In genomic region chr22:49208768-49209252, GRCh38 we compare ENCODE assay signal across 18 cellular contexts.
DNase-seq lines count a peak whose midpoint lies in the region; ATAC-seq and TF ChIP-seq lines count a peak whose summit lies in the region.
"Had no signal": no experiment of that assay in that cellular context is flagged by ENCODE, and none has a peak within 500 bp of the region (broad histone marks: within the 10 kb centered on the region; RNA-seq: fewer than 3 reads in every experiment).

No MANE protein-coding gene starts in this region.

- ATAC-seq in activated CD4-positive, alpha-beta T cell treated with anti-CD3 and anti-CD28 coated beads for 36 hours, result no peak
- ATAC-seq: CD8-positive, alpha-beta T cell; heart left ventricle; left lung; natural killer cell treated with Interleukin-12 subunit alpha and Interleukin-12 subunit beta and Interleukin-15 and Interleukin-18, amount 100 ng/mL, for 72 hours; stimulated activated naive CD8-positive, alpha-beta T cell treated with anti-CD3 and anti-CD28 coated beads, Interleukin-15, amount 100 ng/mL, for 72 hours had no signal

- intact Hi-C loops in activated CD4-positive, alpha-beta T cell treated with anti-CD3 and anti-CD28 coated beads for 36 hours (cut with DNase I, micrococcal nuclease), result no loop called here
- intact Hi-C loops in posterior vena cava (cut with DNase I), result no loop called here

- peak; percentile 20 for DNase-seq in activated CD4-positive, alpha-beta T cell treated with anti-CD3 and anti-CD28 coated beads for 36 hours
- DNase-seq in activated CD4-positive, alpha-beta T cell treated with anti-CD3 and anti-CD28 coated beads for 4 hours, result no peak
- DNase-seq in NB4 (ENCODE audit: low read depth) (peak; percentile 30), endothelial cell (ENCODE audit: low spot score) (peak; percentile 40), posterior vena cava (ENCODE audit: low spot score) (peak; percentile 35), T-helper 1 cell (no peak), DMS153 treated with DMSO at 0.1 percent for 48 hours (lab: John Stamatoyannopoulos, UW; ENCODE audit: unreplicated experiment) (no peak)
- no peak for DNase-seq in stimulated activated CD4-positive, alpha-beta T cell treated with anti-CD3 and anti-CD28 coated beads, Interleukin-2, amount 100 ng/mL, for 48 hours
- DNase-seq: activated naive CD8-positive, alpha-beta T cell treated with anti-CD3 and anti-CD28 coated beads for 36 hours; KG1; NCI-H1417 treated with DMSO at 0.1 percent for 48 hours; stimulated activated naive CD8-positive, alpha-beta T cell treated with anti-CD3 and anti-CD28 coated beads, Interleukin-15, amount 100 ng/mL, for 72 hours had no signal

- POLR2A ChIA-PET in activated CD4-positive, alpha-beta T cell treated with anti-CD3 and anti-CD28 coated beads for 36 hours (lab: Charles Lee), result no interaction called here

- no peak for TF ChIP-seq POLR2A in NB4 (IDR thresholded peaks at IDR 0.05; ENCODE audit: extremely low read depth, insufficient read length)

- H3K4me1 Mint-ChIP-seq in activated CD4-positive, alpha-beta T cell treated with anti-CD3 and anti-CD28 coated beads for 36 hours, result no peaks in the 10 kb centered on the region
- H3K4me1 Mint-ChIP-seq in endothelial cell (ENCODE audit: unreplicated experiment), result no peaks in the 10 kb centered on the region
- H3K4me1 Mint-ChIP-seq: activated naive CD8-positive, alpha-beta T cell treated with anti-CD3 and anti-CD28 coated beads for 36 hours; central memory CD8-positive, alpha-beta T cell; stimulated activated naive CD8-positive, alpha-beta T cell treated with anti-CD3 and anti-CD28 coated beads, Interleukin-15, amount 100 ng/mL, for 72 hours had no signal

- no peak overlapping the region for H3K4me3 ChIP-seq in NB4 (ENCODE audit: low read depth, low read length)
- H3K4me3 ChIP-seq: heart left ventricle, left lung had no signal

- H3K27me3 Mint-ChIP-seq in activated CD4-positive, alpha-beta T cell treated with anti-CD3 and anti-CD28 coated beads for 36 hours, result peaks cover 3% of the 10 kb centered on the region
- peaks cover 10% of the 10 kb centered on the region for H3K27me3 Mint-ChIP-seq in endothelial cell (ENCODE audit: unreplicated experiment)

- no peaks in the 10 kb centered on the region for H3K36me3 Mint-ChIP-seq in activated CD4-positive, alpha-beta T cell treated with anti-CD3 and anti-CD28 coated beads for 36 hours (ENCODE audit: low read depth)
- no peaks in the 10 kb centered on the region for H3K36me3 Mint-ChIP-seq in endothelial cell (ENCODE audit: low read depth, unreplicated experiment)
- H3K36me3 Mint-ChIP-seq: activated naive CD8-positive, alpha-beta T cell treated with anti-CD3 and anti-CD28 coated beads for 36 hours; CD8-positive, alpha-beta T cell; natural killer cell treated with Interleukin-12 subunit alpha and Interleukin-12 subunit beta and Interleukin-15 and Interleukin-18, amount 100 ng/mL, for 72 hours had no signal

- no peak overlapping the region for H3K27ac Mint-ChIP-seq in activated CD4-positive, alpha-beta T cell treated with anti-CD3 and anti-CD28 coated beads for 36 hours
- H3K27ac Mint-ChIP-seq in endothelial cell (ENCODE audit: unreplicated experiment), result no peak overlapping the region
- H3K27ac Mint-ChIP-seq: activated naive CD8-positive, alpha-beta T cell treated with anti-CD3 and anti-CD28 coated beads for 36 hours; CD8-positive, alpha-beta T cell; natural killer cell treated with Interleukin-12 subunit alpha and Interleukin-12 subunit beta and Interleukin-15 and Interleukin-18, amount 100 ng/mL, for 72 hours; stimulated activated naive CD8-positive, alpha-beta T cell treated with anti-CD3 and anti-CD28 coated beads, Interleukin-15, amount 100 ng/mL, for 72 hours; T-helper 2 cell treated with Interferon-gamma antibody and Interleukin-4, amounts not matched to agents 5 μg/mL and 100 μg/mL, for 36 hours had no signal

- TF ChIP-seq CTCF in NB4 (IDR thresholded peaks at IDR 0.05; ENCODE audit: low read depth, low read length) (no peak), endothelial cell (IDR thresholded peaks at IDR 0.05; ENCODE audit: unreplicated experiment) (no peak)

- CTCF ChIA-PET in activated CD4-positive, alpha-beta T cell treated with anti-CD3 and anti-CD28 coated beads for 36 hours (lab: Charles Lee), result no interaction called here

- no peak overlapping the region for H3K4me3 Mint-ChIP-seq in activated CD4-positive, alpha-beta T cell treated with anti-CD3 and anti-CD28 coated beads for 36 hours
- H3K4me3 Mint-ChIP-seq in endothelial cell (ENCODE audit: unreplicated experiment), result no peak overlapping the region
- H3K4me3 Mint-ChIP-seq: activated naive CD8-positive, alpha-beta T cell treated with anti-CD3 and anti-CD28 coated beads for 36 hours; CD8-positive, alpha-beta T cell; central memory CD8-positive, alpha-beta T cell; natural killer cell treated with Interleukin-12 subunit alpha and Interleukin-12 subunit beta and Interleukin-15 and Interleukin-18, amount 100 ng/mL, for 72 hours; stimulated activated naive CD8-positive, alpha-beta T cell treated with anti-CD3 and anti-CD28 coated beads, Interleukin-15, amount 100 ng/mL, for 72 hours; T-helper 2 cell treated with Interferon-gamma antibody and Interleukin-4, amounts not matched to agents 5 μg/mL and 100 μg/mL, for 36 hours had no signal

- no peaks in the 10 kb centered on the region for H3K9me3 Mint-ChIP-seq in activated CD4-positive, alpha-beta T cell treated with anti-CD3 and anti-CD28 coated beads for 36 hours (ENCODE audit: low read depth)
- no peaks in the 10 kb centered on the region for H3K9me3 Mint-ChIP-seq in endothelial cell (ENCODE audit: unreplicated experiment)
- H3K9me3 Mint-ChIP-seq: activated naive CD8-positive, alpha-beta T cell treated with anti-CD3 and anti-CD28 coated beads for 36 hours; CD8-positive, alpha-beta T cell; central memory CD8-positive, alpha-beta T cell; natural killer cell treated with Interleukin-12 subunit alpha and Interleukin-12 subunit beta and Interleukin-15 and Interleukin-18, amount 100 ng/mL, for 72 hours; stimulated activated naive CD8-positive, alpha-beta T cell treated with anti-CD3 and anti-CD28 coated beads, Interleukin-15, amount 100 ng/mL, for 72 hours; T-helper 2 cell treated with Interferon-gamma antibody and Interleukin-4, amounts not matched to agents 5 μg/mL and 100 μg/mL, for 36 hours had no signal

Comparison
In these comparisons a context has a peak if more than half of its experiments do, and no peak if none do; other contexts are left out.
1. DNase-seq: peak in activated CD4-positive, alpha-beta T cell treated with anti-CD3 and anti-CD28 coated beads for 36 hours (single experiment), NB4 (single experiment), endothelial cell (single experiment) and posterior vena cava (single experiment); none in activated CD4-positive, alpha-beta T cell treated with anti-CD3 and anti-CD28 coated beads for 4 hours (0 of 2), stimulated activated CD4-positive, alpha-beta T cell treated with anti-CD3 and anti-CD28 coated beads, Interleukin-2, amount 100 ng/mL, for 48 hours (0 of 2), T-helper 1 cell (0 of 5) and DMS153 treated with DMSO at 0.1 percent for 48 hours (single experiment).